18 cellular contexts compared by ENCODE assay signal in the genomic region with DNA sequence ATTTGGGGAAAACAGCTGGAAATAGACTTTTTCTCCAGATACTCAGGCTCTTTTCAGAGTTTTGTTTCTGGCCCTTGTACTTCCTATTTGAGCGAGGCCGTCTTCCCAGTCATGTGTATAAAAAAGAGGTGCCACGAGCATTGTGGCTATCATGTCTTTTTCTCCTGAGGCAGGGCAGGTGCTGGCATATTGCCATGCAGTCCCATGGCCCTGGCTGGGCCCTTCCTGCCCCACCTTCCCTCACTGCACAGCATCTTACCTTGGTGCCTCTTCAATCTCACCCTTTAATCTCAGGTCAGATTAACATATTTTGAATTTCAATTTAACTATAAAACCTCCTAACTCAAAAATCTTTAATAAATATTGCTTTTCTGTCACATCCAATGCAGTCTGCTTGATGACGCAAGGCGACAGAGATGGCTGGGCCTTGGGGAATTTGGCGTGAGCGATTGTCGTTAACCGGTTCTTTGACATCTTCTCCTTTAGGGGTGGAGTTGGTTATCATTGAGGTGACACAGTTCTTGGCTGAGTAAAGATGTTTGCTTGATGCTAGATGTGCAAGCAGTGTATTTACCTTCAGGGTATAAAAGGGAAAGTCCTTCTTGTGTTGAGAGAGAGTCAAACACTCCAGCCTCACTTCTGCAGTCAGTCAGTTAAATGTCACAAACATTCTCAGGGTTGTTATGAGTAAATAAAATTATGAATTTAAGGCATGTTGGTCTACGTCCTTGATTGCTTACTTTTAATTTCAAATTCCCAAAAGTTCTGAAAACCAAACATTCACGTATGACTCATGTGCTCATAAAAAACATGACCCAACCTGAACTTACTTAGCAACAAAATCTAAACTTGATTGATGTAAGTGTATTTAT.
A peak's percentile ranks its signal among the peaks of the same experiment; 100 is the strongest.
DNase-seq lines count a peak whose midpoint lies in the region; ATAC-seq and TF ChIP-seq lines count a peak whose summit lies in the region.
"Had no signal": no experiment of that assay in that cellular context is flagged by ENCODE, and none has a peak within 500 bp of the region (broad histone marks: within the 10 kb centered on the region; RNA-seq: fewer than 3 reads in every experiment).

No MANE protein-coding gene starts in this region.

- WGBS in esophagus, 2 donors = 47 to 69% methylated on average over 11 of the region's 11 CpGs

- H3F3A ChIP-seq in PC-3 (ENCODE audit: low read length, unreplicated experiment) = no peaks in the 10 kb centered on the region
- peaks cover 5% of the 10 kb centered on the region; the same call in 1 of the 2 replicates for H3F3A ChIP-seq in MM.1S (ENCODE audit: insufficient read depth, low read length)

- H3K36me3 ChIP-seq in PC-3 (ENCODE audit: low read depth, low read length) = no peaks in the 10 kb centered on the region
- no peaks in the 10 kb centered on the region for H3K36me3 ChIP-seq in esophagus (ENCODE audit: control insufficient read depth in 2 of 2, insufficient read depth in 2 of 2, low read length in 1 of 2)
- no peaks in the 10 kb centered on the region for H3K36me3 ChIP-seq in MM.1S (replicated peaks; ENCODE audit: insufficient read depth, low read length)
- H3K36me3 ChIP-seq: HAP-1 had no signal

- H3K9ac ChIP-seq in PC-3 (ENCODE audit: low read length) (peak overlapping the region; percentile 61), MM.1S (ENCODE audit: low read length) (no peak overlapping the region)

- no peak overlapping the region for H2AFZ ChIP-seq in PC-3 (ENCODE audit: low read length)
- no peak overlapping the region for H2AFZ ChIP-seq in MM.1S (ENCODE audit: low read length)

- TF ChIP-seq CTCF in PC-3 (conservative IDR thresholded peaks at IDR 0.05; ENCODE audit: low read depth, low read length) = no peak
- no peak for TF ChIP-seq CTCF in progenitor cell of endocrine pancreas (IDR thresholded peaks at IDR 0.05; ENCODE audit: unreplicated experiment)
- no peak for TF ChIP-seq CTCF in MM.1S (IDR thresholded peaks at IDR 0.05; ENCODE audit: low read length)
- no peak for TF ChIP-seq CTCF in GM10248 (IDR thresholded peaks at IDR 0.05; ENCODE audit: control extremely low read depth, extremely low read depth, low read depth, missing control alignments)

- H3K4me3 ChIP-seq in PC-3 (ENCODE audit: low read length) (peak overlapping the region; percentile 28; the same call in 1 of the 2 replicates), esophagus (ENCODE audit: low read depth in 1 of 2, low read length in 2 of 2) (no peak overlapping the region), MM.1S (ENCODE audit: low read length) (no peak overlapping the region)
- H3K4me3 ChIP-seq: HAP-1 had no signal

- H3K4me3 Mint-ChIP-seq in progenitor cell of endocrine pancreas (ENCODE audit: low read depth) = no peak overlapping the region
- H3K4me3 Mint-ChIP-seq: CD8-positive, alpha-beta T cell; effector memory CD8-positive, alpha-beta T cell; nephron progenitor cell; stimulated activated naive CD8-positive, alpha-beta T cell treated with anti-CD3 and anti-CD28 coated beads, Interleukin-15, Interleukin-2, amounts not matched to agents 100 ng/mL and 50 ng/mL, for 24 hours had no signal

- peak overlapping the region; percentile 37 for H3K27ac Mint-ChIP-seq in progenitor cell of endocrine pancreas
- H3K27ac Mint-ChIP-seq: CD8-positive, alpha-beta T cell; effector memory CD8-positive, alpha-beta T cell; nephron progenitor cell; stimulated activated naive CD8-positive, alpha-beta T cell treated with anti-CD3 and anti-CD28 coated beads, Interleukin-15, Interleukin-2, amounts not matched to agents 100 ng/mL and 50 ng/mL, for 24 hours had no signal

- H3K36me3 Mint-ChIP-seq in progenitor cell of endocrine pancreas (ENCODE audit: insufficient read depth) = no peaks in the 10 kb centered on the region
- H3K36me3 Mint-ChIP-seq: CD8-positive, alpha-beta T cell had no signal

- POLR2A ChIA-PET in PC-3 (lab: Charles Lee; ENCODE audit: unreplicated experiment) = no interaction called here
- POLR2A ChIA-PET in GM10248 (lab: Yijun Ruan, JAX) = no interaction called here

- no peaks in the 10 kb centered on the region for H3K9me3 Mint-ChIP-seq in progenitor cell of endocrine pancreas (ENCODE audit: low read depth)
- H3K9me3 Mint-ChIP-seq: CD8-positive, alpha-beta T cell; effector memory CD8-positive, alpha-beta T cell; nephron progenitor cell; stimulated activated naive CD8-positive, alpha-beta T cell treated with anti-CD3 and anti-CD28 coated beads, Interleukin-15, Interleukin-2, amounts not matched to agents 100 ng/mL and 50 ng/mL, for 24 hours had no signal

- ATAC-seq in PC-3 (peak; percentile 73), HG03469 (IDR thresholded peaks at IDR 0.05; ENCODE audit: unreplicated experiment) (no peak), GM21529 (IDR thresholded peaks at IDR 0.05; ENCODE audit: unreplicated experiment) (no peak)
- ATAC-seq: CD8-positive, alpha-beta T cell; effector memory CD8-positive, alpha-beta T cell had no signal

- H3K9me3 ChIP-seq in PC-3 (ENCODE audit: low read length) = no peaks in the 10 kb centered on the region
- no peaks in the 10 kb centered on the region for H3K9me3 ChIP-seq in esophagus (ENCODE audit: control insufficient read depth in 2 of 2, insufficient read depth in 1 of 2, low read depth in 1 of 2, low read length in 1 of 2)
- H3K9me3 ChIP-seq in MM.1S (replicated peaks; ENCODE audit: insufficient read depth, low read length) = no peaks in the 10 kb centered on the region
- H3K9me3 ChIP-seq: HAP-1 had no signal

- CTCF ChIA-PET in PC-3 (lab: Charles Lee) = no interaction called here
- CTCF ChIA-PET in GM10248 (lab: Yijun Ruan, JAX) = no interaction called here

- no peaks in the 10 kb centered on the region for H3K9me2 ChIP-seq in PC-3 (replicated peaks; ENCODE audit: low read length)
- no peaks in the 10 kb centered on the region for H3K9me2 ChIP-seq in MM.1S (replicated peaks; ENCODE audit: insufficient read depth, low read length)

- H3K27ac ChIP-seq in PC-3 (ENCODE audit: low read length) (peak overlapping the region; percentile 92), esophagus (ENCODE audit: low read depth in 2 of 2, low read length in 1 of 2) (peak overlapping the region; percentile 80 to 83), MM.1S (ENCODE audit: low read length) (no peak overlapping the region)

- H3K4me1 Mint-ChIP-seq in progenitor cell of endocrine pancreas (ENCODE audit: low read depth) = peaks cover 45% of the 10 kb centered on the region

- H3K4me2 ChIP-seq in PC-3 (ENCODE audit: low read length) (peak overlapping the region; percentile 81), MM.1S (ENCODE audit: low read depth, low read length) (no peak overlapping the region)

- H3K79me2 ChIP-seq in PC-3 (ENCODE audit: low read length) (no peaks in the 10 kb centered on the region), MM.1S (ENCODE audit: low read length) (no peaks in the 10 kb centered on the region)

- no TSS peak for BruUV-seq in PC-3 (replicated peaks; lab: Mats Ljungman, UMichigan)

- DNase-seq in EH (ENCODE audit: low read depth) (peak; percentile 50), PC-3 (peak; percentile 80), progenitor cell of endocrine pancreas (ENCODE audit: low spot score, unreplicated experiment) (no peak), MM.1S (no peak), GM10248 (ENCODE audit: extremely low spot score) (no peak)
- DNase-seq: activated CD4-positive, alpha-beta T cell treated with anti-CD3 and anti-CD28 coated beads for 4 hours; activated T-cell treated with anti-CD3 and anti-CD28 coated beads, Interleukin-2, amount 50 U/mL, for 48 hours; anterior cingulate cortex; CD8-positive, alpha-beta T cell; effector memory CD8-positive, alpha-beta T cell; NCI-H446; nephron progenitor cell; T-helper 2 cell had no signal

- H3K27me3 Mint-ChIP-seq in progenitor cell of endocrine pancreas = peaks cover 3% of the 10 kb centered on the region
- H3K27me3 Mint-ChIP-seq: effector memory CD8-positive, alpha-beta T cell; stimulated activated naive CD8-positive, alpha-beta T cell treated with anti-CD3 and anti-CD28 coated beads, Interleukin-15, Interleukin-2, amounts not matched to agents 100 ng/mL and 50 ng/mL, for 24 hours had no signal

- peaks cover 51% of the 10 kb centered on the region for H3K4me1 ChIP-seq in PC-3 (ENCODE audit: insufficient read depth, low read length)
- H3K4me1 ChIP-seq in esophagus (ENCODE audit: control insufficient read depth in 2 of 2, insufficient read depth in 2 of 2, low read length in 1 of 2) = peaks cover 4 to 6% of the 10 kb centered on the region in 2 donors
- H3K4me1 ChIP-seq in MM.1S (ENCODE audit: low read length) = peaks cover 9% of the 10 kb centered on the region
- H3K4me1 ChIP-seq: HAP-1 had no signal

- H3K27me3 ChIP-seq in PC-3 (ENCODE audit: low read length) (no peaks in the 10 kb centered on the region), esophagus (ENCODE audit: control insufficient read depth in 1 of 2, insufficient read depth in 2 of 2, low read length in 2 of 2) (no peaks in the 10 kb centered on the region), MM.1S (replicated peaks; ENCODE audit: insufficient read depth, low read length) (no peaks in the 10 kb centered on the region)

- intact Hi-C loops in PC-3 (cut with micrococcal nuclease) = loop anchor here (2.0 to 10.0 kb wide), 6 partner anchors 38 to 1198 kb away; partner anchors contain the start of gene IRS2

- no peaks in the 10 kb centered on the region for H4K20me1 ChIP-seq in PC-3 (ENCODE audit: low read length)
- H4K20me1 ChIP-seq in MM.1S (ENCODE audit: insufficient read depth, low read length) = no peaks in the 10 kb centered on the region

Comparison
In these comparisons a context has a peak if more than half of its experiments do, and no peak if none do; other contexts are left out.
1. DNase-seq: peak in EH (single experiment) and PC-3 (single experiment); none in progenitor cell of endocrine pancreas (single experiment), MM.1S (single experiment) and GM10248 (single experiment).